ENCODE assay signal across 20 cellular contexts in the genomic region with DNA sequence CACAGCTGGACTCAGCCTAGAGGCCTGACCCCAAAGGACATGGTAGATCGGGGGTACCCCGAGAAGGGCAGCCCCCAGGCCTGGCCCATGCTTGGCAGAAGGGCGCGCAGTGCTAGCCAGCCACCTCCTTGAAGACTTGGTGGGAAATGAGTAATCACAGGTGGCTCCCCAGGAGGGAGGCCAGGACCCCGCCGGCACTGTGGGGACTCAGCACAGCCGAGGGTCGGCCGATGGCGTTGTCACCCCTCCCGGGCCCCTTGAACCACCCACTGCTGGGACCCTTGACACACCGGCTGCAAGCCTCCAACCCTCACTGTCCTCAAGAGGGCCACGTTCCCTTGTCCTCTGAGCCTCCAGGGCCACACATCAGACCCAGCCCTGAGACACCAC. TPM values are rescaled to one million over a fixed set of nuclear protein-coding genes. Genes with fewer than 3 reads are reported as not detected.
DNase-seq lines count a peak whose midpoint lies in the region; ATAC-seq, FAIRE-seq and TF ChIP-seq lines count a peak whose summit lies in the region.
"Had no signal": no experiment of that assay in that cellular context is flagged by ENCODE, and none has a peak within 500 bp of the region (broad histone marks: within the 10 kb centered on the region; RNA-seq: fewer than 3 reads in every experiment).

No MANE protein-coding gene starts in this region.

- TF ChIP-seq CTCF in RWPE2 (IDR thresholded peaks at IDR 0.05; ENCODE audit: poor library complexity, severe bottlenecking) (no peak), tibial artery (IDR thresholded peaks at IDR 0.05) (no peak)

- TF ChIP-seq POLR2A in H54 (IDR thresholded peaks at IDR 0.05; ENCODE audit: low read depth, low read length) = no peak

- DNase-seq in activated CD4-positive, CD25-positive, alpha-beta regulatory T cell treated with anti-CD3 and anti-CD28 coated beads, Interleukin-2, amount 50 U/mL, for 72 hours = peak; percentile 23
- DNase-seq in RWPE2 (ENCODE audit: low spot score) = no peak
- DNase-seq in posterior vena cava (ENCODE audit: low spot score) = peak; percentile 73
- DNase-seq in stimulated activated naive CD8-positive, alpha-beta T cell treated with anti-CD3 and anti-CD28 coated beads, Interleukin-15, Interleukin-2, amounts not matched to agents 100 U/mL and 50 U/mL, for 24 hours = no peak
- DNase-seq in activated T-cell treated with anti-CD3 and anti-CD28 coated beads for 4 hours = no peak
- DNase-seq in H54 (ENCODE audit: insufficient read length, low spot score) = no peak
- no peak for DNase-seq in tibial artery
- DNase-seq: AML-193; CD4-positive, alpha-beta memory T cell; DMS153; DMS79; GDM1; GM23248; H9 had no signal

- H3K27ac ChIP-seq in RWPE2 (ENCODE audit: poor library complexity, severe bottlenecking) = no peak overlapping the region
- H3K27ac ChIP-seq in tibial artery = no peak overlapping the region
- H3K27ac ChIP-seq: 22Rv1, A549, C4-2B, GM23248 had no signal

- ATAC-seq in activated CD4-positive, CD25-positive, alpha-beta regulatory T cell treated with anti-CD3 and anti-CD28 coated beads, Interleukin-2, amount 50 U/mL, for 24 hours = no peak
- ATAC-seq in RWPE2 (ENCODE audit: low read depth) = 0 out of 3 replicates have a peak, but pooled peaks have one; percentile 36
- ATAC-seq in stimulated activated naive CD8-positive, alpha-beta T cell treated with anti-CD3 and anti-CD28 coated beads, Interleukin-15, Interleukin-2, amounts not matched to agents 100 U/mL and 50 U/mL, for 24 hours = peak; percentile 11

- no peaks in the 10 kb centered on the region for H3K27me3 ChIP-seq in RWPE2 (ENCODE audit: insufficient read depth, poor library complexity, severe bottlenecking)
- peaks cover 0 to 35% of the 10 kb centered on the region in 2 donors for H3K27me3 ChIP-seq in tibial artery

- H3K4me3 ChIP-seq in RWPE2 (ENCODE audit: severe bottlenecking) (no peak overlapping the region), tibial artery (no peak overlapping the region)
- H3K4me3 ChIP-seq: A549, GM23248 had no signal

- H3K36me3 ChIP-seq in RWPE2 (ENCODE audit: low read depth) = no peaks in the 10 kb centered on the region
- H3K36me3 ChIP-seq in tibial artery = no peaks in the 10 kb centered on the region

- intact Hi-C loops in posterior vena cava (cut with DNase I) = no loop called here
- intact Hi-C loops in tibial artery (cut with DNase I; ENCODE audit: low total_unique reads) = no loop called here

- no peak for FAIRE-seq in H54 (lab: Jason Lieb, UNC)
- FAIRE-seq: A549 had no signal

- H3K9me3 ChIP-seq in RWPE2 (ENCODE audit: severe bottlenecking) (no peaks in the 10 kb centered on the region), tibial artery (peaks cover 0 to 11% (median 11%) of the 10 kb centered on the region in 3 donors)
- H3K9me3 ChIP-seq: A549 had no signal

- H3K4me1 ChIP-seq in RWPE2 (ENCODE audit: insufficient read depth, poor library complexity, severe bottlenecking) = no peaks in the 10 kb centered on the region
- no peaks in the 10 kb centered on the region for H3K4me1 ChIP-seq in tibial artery
- H3K4me1 ChIP-seq: A549 had no signal

RNA-seq across cellular contexts. Expression of a gene that starts 27.7 kb away (rescaled TPM):
- under 1 TPM; 0.10 to 0.56 TPM for total RNA-seq in posterior vena cava
- total RNA-seq: CD4-positive, alpha-beta memory T cell; Daoy; GM23248; HT-29 had no signal

RNA-seq across cellular contexts. Expression of a gene that starts 44.6 kb away (rescaled TPM):
- total RNA-seq in posterior vena cava = under 1 TPM; 0.33 to 0.37 TPM
- total RNA-seq: Daoy had no signal

Comparison
In these comparisons a context has a peak if more than half of its experiments do, and no peak if none do; other contexts are left out.
1. DNase-seq: peak in activated CD4-positive, CD25-positive, alpha-beta regulatory T cell treated with anti-CD3 and anti-CD28 coated beads, Interleukin-2, amount 50 U/mL, for 72 hours (single experiment) and posterior vena cava (single experiment); none in RWPE2 (single experiment), stimulated activated naive CD8-positive, alpha-beta T cell treated with anti-CD3 and anti-CD28 coated beads, Interleukin-15, Interleukin-2, amounts not matched to agents 100 U/mL and 50 U/mL, for 24 hours (single experiment), activated T-cell treated with anti-CD3 and anti-CD28 coated beads for 4 hours (single experiment), H54 (single experiment) and tibial artery (0 of 2).
2. ATAC-seq: peak in RWPE2 (single experiment) and stimulated activated naive CD8-positive, alpha-beta T cell treated with anti-CD3 and anti-CD28 coated beads, Interleukin-15, Interleukin-2, amounts not matched to agents 100 U/mL and 50 U/mL, for 24 hours (single experiment); none in activated CD4-positive, CD25-positive, alpha-beta regulatory T cell treated with anti-CD3 and anti-CD28 coated beads, Interleukin-2, amount 50 U/mL, for 24 hours (0 of 2).